In the genomic region with DNA sequence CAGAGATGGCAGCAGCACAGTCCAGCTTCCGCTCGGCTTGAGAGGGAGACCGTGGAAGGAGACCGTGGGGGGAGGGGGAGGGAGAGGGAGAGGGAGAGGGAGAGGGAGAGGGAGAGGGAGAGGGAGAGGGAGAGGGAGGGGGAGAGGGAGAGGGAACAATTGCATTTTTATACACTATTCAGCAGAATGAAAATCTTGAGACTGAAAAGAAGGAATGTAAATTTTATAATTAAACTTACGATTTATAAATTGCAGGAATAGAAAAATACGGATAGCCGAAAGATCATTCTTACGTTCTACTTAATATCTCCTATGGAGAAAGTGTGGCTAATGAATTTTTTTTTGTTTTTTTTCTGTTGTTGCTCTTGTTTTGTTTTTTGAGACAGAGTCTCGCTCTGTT, we compare ENCODE assay signal across 28 cellular contexts. TPM values are rescaled to one million over a fixed set of nuclear protein-coding genes. Genes with fewer than 3 reads are reported as not detected.
"Had no signal": no experiment of that assay in that cellular context is flagged by ENCODE, and none has a peak within 500 bp of the region (broad histone marks: within the 10 kb centered on the region; RNA-seq: fewer than 3 reads in every experiment).

No MANE protein-coding gene starts in this region.

- H3K4me3 Mint-ChIP-seq: dendritic cell treated with granulocyte-macrophage colony-stimulating factor and Interleukin-4, amounts not matched to agents 40 ng/mL and 50 ng/mL, for 4 days; effector memory CD8-positive, alpha-beta T cell; endodermal cell had no signal

- DNase-seq: colonic mucosa; cortex of kidney; dermis blood vessel endothelial cell; dorsolateral prefrontal cortex; effector CD4-positive, alpha-beta T cell; effector CD8-positive, alpha-beta T cell; effector memory CD4-positive, alpha-beta T cell; effector memory CD8-positive, alpha-beta T cell; erythroblast; esophagus squamous epithelium; foreskin fibroblast; foreskin keratinocyte; foreskin melanocyte; gastrocnemius medialis; head of caudate nucleus; heart left ventricle; heart right ventricle had no signal

- H3K36me3 ChIP-seq: colonic mucosa, esophagus muscularis mucosa, esophagus squamous epithelium, gastrocnemius medialis, gastroesophageal sphincter, heart left ventricle, heart right ventricle had no signal

- FAIRE-seq: colon, endometrium, endothelial cell of umbilical vein, frontal cortex had no signal

- H3K27ac ChIP-seq: colonic mucosa, coronary artery, dorsolateral prefrontal cortex, epithelial cell of prostate, esophagus muscularis mucosa, esophagus squamous epithelium, foreskin keratinocyte, gastrocnemius medialis, gastroesophageal sphincter, heart left ventricle, heart right ventricle had no signal

- H3K4me3 ChIP-seq: colonic mucosa, coronary artery, dorsolateral prefrontal cortex, esophagus muscularis mucosa, esophagus squamous epithelium, gastrocnemius medialis, gastroesophageal sphincter, heart left ventricle, heart right ventricle had no signal

- H3K27ac Mint-ChIP-seq: dendritic cell treated with granulocyte-macrophage colony-stimulating factor and Interleukin-4, amounts not matched to agents 40 ng/mL and 50 ng/mL, for 4 days; effector memory CD8-positive, alpha-beta T cell; endodermal cell had no signal

- ATAC-seq: effector memory CD8-positive, alpha-beta T cell; esophagus mucosa; foreskin keratinocyte; gastrocnemius medialis; gastroesophageal sphincter; heart left ventricle; heart right ventricle had no signal

- H3K4me1 ChIP-seq: colonic mucosa, esophagus squamous epithelium, foreskin keratinocyte, gastrocnemius medialis, heart left ventricle, heart right ventricle had no signal

- H3K27me3 ChIP-seq: colonic mucosa, dorsolateral prefrontal cortex, esophagus muscularis mucosa, esophagus squamous epithelium, foreskin keratinocyte, gastrocnemius medialis, gastroesophageal sphincter, heart left ventricle, heart right ventricle had no signal

- H3K9me3 ChIP-seq: colonic mucosa, esophagus muscularis mucosa, esophagus squamous epithelium, gastrocnemius medialis, gastroesophageal sphincter, heart left ventricle, heart right ventricle had no signal

RNA-seq across cellular contexts. Expression of gene COLEC12, which starts 12.5 kb away (rescaled TPM):
- total RNA-seq: foreskin keratinocyte had no signal
- polyA plus RNA-seq: foreskin keratinocyte had no signal
